28 cellular contexts compared by ENCODE assay signal in the genomic region with DNA sequence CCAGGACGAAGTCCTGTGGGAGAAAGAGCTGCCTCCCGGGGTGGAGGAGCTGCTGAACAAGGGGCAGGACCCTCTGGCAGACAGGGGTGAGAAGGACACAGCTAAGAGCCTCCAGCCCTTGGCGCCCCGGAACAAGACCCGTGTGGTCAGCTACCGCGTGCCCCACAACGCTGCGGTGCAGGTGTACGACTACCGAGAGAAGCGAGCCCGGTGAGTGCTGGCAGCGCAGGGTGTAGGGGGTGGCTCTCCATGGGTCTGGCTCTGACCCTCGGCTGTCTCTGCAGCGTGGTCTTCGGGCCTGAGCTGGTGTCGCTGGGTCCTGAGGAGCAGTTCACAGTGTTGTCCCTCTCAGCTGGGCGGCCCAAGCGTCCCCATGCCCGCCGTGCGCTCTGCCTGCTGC. TPM values are rescaled to one million over a fixed set of nuclear protein-coding genes. Genes with fewer than 3 reads are reported as not detected.
"Had no signal": no experiment of that assay in that cellular context is flagged by ENCODE, and none has a peak within 500 bp of the region (broad histone marks: within the 10 kb centered on the region; RNA-seq: fewer than 3 reads in every experiment).

No MANE protein-coding gene starts in this region.

- H3K27me3 Mint-ChIP-seq: naive B cell, type B pancreatic cell had no signal

- H3K4me1 Mint-ChIP-seq: immature natural killer cell; nephron; neural crest cell; stimulated activated effector memory CD8-positive, alpha-beta T cell treated with anti-CD3 and anti-CD28 coated beads, Interleukin-12 subunit alpha, Interleukin-12 subunit beta, amount 100 ng/mL, for 72 hours had no signal

- H3K27ac Mint-ChIP-seq: mesothelial cell of epicardium; nephron; stimulated activated effector memory CD8-positive, alpha-beta T cell treated with anti-CD3 and anti-CD28 coated beads, Interleukin-12 subunit alpha, Interleukin-12 subunit beta, amount 100 ng/mL, for 72 hours; type B pancreatic cell had no signal

- H3K36me3 ChIP-seq: uterus had no signal

- ATAC-seq: pancreas; right cardiac atrium; stimulated activated effector memory CD8-positive, alpha-beta T cell treated with anti-CD3 and anti-CD28 coated beads, Interleukin-12 subunit alpha, Interleukin-12 subunit beta, amount 100 ng/mL, for 72 hours had no signal

- H3K4me3 Mint-ChIP-seq: immature natural killer cell; mesothelial cell of epicardium; naive B cell; nephron; neural crest cell; stimulated activated effector memory CD8-positive, alpha-beta T cell treated with anti-CD3 and anti-CD28 coated beads, Interleukin-12 subunit alpha, Interleukin-12 subunit beta, amount 100 ng/mL, for 72 hours; type B pancreatic cell had no signal

- FAIRE-seq: islet of Langerhans, kidney, pancreas, small intestine had no signal

- H3K27ac ChIP-seq: left ventricle myocardium inferior, neutrophil, pancreas, prostate gland, sigmoid colon, spleen, tibial nerve, uterus had no signal

- H3K27me3 ChIP-seq: neutrophil, pancreas, sigmoid colon, spleen, tibial nerve, uterus had no signal

- DNase-seq: head of caudate nucleus; hypothalamus; immature natural killer cell; kidney; left ventricle myocardium inferior; mesendoderm; naive B cell; occipital lobe; pancreas; retina; right cardiac atrium; sigmoid colon; small intestine; spleen; stimulated activated CD4-positive, alpha-beta T cell treated with anti-CD3 and anti-CD28 coated beads, Interleukin-4, amount 100 ng/mL, for 24 hours; stimulated activated naive CD4-positive, alpha-beta T cell treated with Interleukin-2 at 50 U/mL for 16 hours; substantia nigra; uterus had no signal

- H3K4me3 ChIP-seq: left ventricle myocardium inferior, lung, pancreas, prostate gland, sigmoid colon, spleen, tibial nerve, uterus had no signal

- H3K36me3 Mint-ChIP-seq: mesothelial cell of epicardium had no signal

- H3K4me1 ChIP-seq: pancreas, prostate gland, sigmoid colon, tibial nerve, uterus had no signal

- H3K9me3 ChIP-seq: left ventricle myocardium inferior, neutrophil, pancreas, prostate gland, sigmoid colon, spleen, tibial nerve, uterus had no signal

- H3K9me3 Mint-ChIP-seq: immature natural killer cell; mesothelial cell of epicardium; naive B cell; nephron; neural crest cell; stimulated activated effector memory CD8-positive, alpha-beta T cell treated with anti-CD3 and anti-CD28 coated beads, Interleukin-12 subunit alpha, Interleukin-12 subunit beta, amount 100 ng/mL, for 72 hours; type B pancreatic cell had no signal

RNA-seq across cellular contexts. Expression of gene PRRT2, which starts 29.6 kb away (rescaled TPM):
- polyA plus RNA-seq: immature natural killer cell had no signal
